In genomic region chr4:38163216-38164006, GRCh38 we compare ENCODE assay signal across 13 cellular contexts.
DNase-seq lines count a peak whose midpoint lies in the region; ATAC-seq, FAIRE-seq and TF ChIP-seq lines count a peak whose summit lies in the region.
"Had no signal": no experiment of that assay in that cellular context is flagged by ENCODE, and none has a peak within 500 bp of the region (broad histone marks: within the 10 kb centered on the region; RNA-seq: fewer than 3 reads in every experiment).

No MANE protein-coding gene starts in this region.

- H3K27me3 Mint-ChIP-seq in activated naive CD8-positive, alpha-beta T cell treated with anti-CD3 and anti-CD28 coated beads, Interleukin-2, amount 50 U/mL, for 24 hours = no peaks in the 10 kb centered on the region
- H3K27me3 Mint-ChIP-seq in endodermal cell (ENCODE audit: insufficient read depth) (no peaks in the 10 kb centered on the region), WTC11 (ENCODE audit: low read depth) (no peaks in the 10 kb centered on the region; the same call in 1 of the 2 replicates)
- H3K27me3 Mint-ChIP-seq: activated naive CD8-positive, alpha-beta T cell treated with anti-CD3 and anti-CD28 coated beads, Interleukin-2, amount 10 ng/mL, durations not matched to agents 7 days and 5 days had no signal

- H3K4me2 ChIP-seq in HCT116 (ENCODE audit: low read length) (no peak overlapping the region; the same call in 1 of the 2 replicates), keratinocyte (ENCODE audit: control insufficient read depth, extremely low read depth, insufficient read depth, low read depth, low read length) (no peak overlapping the region)

- no peaks in the 10 kb centered on the region for H3K27me3 ChIP-seq in AG04450 (ENCODE audit: control insufficient read depth, insufficient read depth, low read length)
- H3K27me3 ChIP-seq in HCT116 (ENCODE audit: insufficient read depth, low read length) = no peaks in the 10 kb centered on the region
- no peaks in the 10 kb centered on the region for H3K27me3 ChIP-seq in keratinocyte (ENCODE audit: control insufficient read depth, extremely low read depth, insufficient read depth, low read length)
- H3K27me3 ChIP-seq in endodermal cell (ENCODE audit: control insufficient read depth, insufficient read depth, low read length, poor library complexity, severe bottlenecking) = no peaks in the 10 kb centered on the region

- no peak for ATAC-seq in HCT116
- peak; percentile 85 for ATAC-seq in activated naive CD8-positive, alpha-beta T cell treated with anti-CD3 and anti-CD28 coated beads, Interleukin-2, amount 50 U/mL, for 24 hours
- no peak for ATAC-seq in WTC11
- ATAC-seq: K562 had no signal

- TF ChIP-seq CTCF in AG04450 (IDR thresholded peaks at IDR 0.05; ENCODE audit: low read depth, low read length) (no peak), HCT116 (IDR thresholded peaks at IDR 0.05 in 2 of 3, conservative IDR thresholded peaks at IDR 0.05 in 1 of 3; ENCODE audit: borderline replicate concordance in 1 of 3, insufficient read depth in 1 of 3, low read depth in 2 of 3, low read length in 2 of 3) (no peak), keratinocyte (optimal IDR thresholded peaks at IDR 0.05 in 1 of 3, IDR thresholded peaks at IDR 0.05 in 1 of 3, conservative IDR thresholded peaks at IDR 0.05 in 1 of 3; ENCODE audit: extremely low read depth in 1 of 3, insufficient read depth in 2 of 3, low read length in 3 of 3) (no peak), endodermal cell (conservative IDR thresholded peaks at IDR 0.05) (no peak), WTC11 (IDR thresholded peaks at IDR 0.05) (no peak)

- CTCF ChIA-PET in AG04450 (lab: Charles Lee) (interaction anchor here (4.3 kb wide), 1 partner anchor 17 kb away, joined by 31 read pairs; no protein-coding TSS in a partner anchor), HCT116 (lab: Charles Lee) (no interaction called here), WTC11 (lab: Charles Lee) (no interaction called here)

- H3K9ac ChIP-seq in HCT116 (ENCODE audit: low read length) (no peak overlapping the region), keratinocyte (ENCODE audit: control insufficient read depth, extremely low read depth, insufficient read depth, low read length) (peak overlapping the region; percentile 45), endodermal cell (ENCODE audit: extremely low read depth, low read length, poor library complexity, severe bottlenecking) (no peak overlapping the region)

- H3K9me1 ChIP-seq in keratinocyte (ENCODE audit: control insufficient read depth, extremely low read depth, insufficient read depth, low read length) = no peaks in the 10 kb centered on the region

- in situ Hi-C loops in G401 (cut with HindIII; ENCODE audit: low sequenced_read_pairs) = no loop called here

- TF ChIP-seq POLR2A in HCT116 (IDR thresholded peaks at IDR 0.05; ENCODE audit: borderline replicate concordance, extremely low read depth, insufficient read depth, insufficient read length) = no peak

- H4K20me1 ChIP-seq in HCT116 (ENCODE audit: insufficient read depth) (no peaks in the 10 kb centered on the region), keratinocyte (ENCODE audit: control insufficient read depth, extremely low read depth, insufficient read depth, low read length) (no peaks in the 10 kb centered on the region)

- H3K36me3 ChIP-seq in HCT116 (ENCODE audit: control insufficient read depth in 1 of 2, insufficient read depth in 2 of 2, low read length in 2 of 2) (no peaks in the 10 kb centered on the region), keratinocyte (ENCODE audit: control insufficient read depth in 2 of 2, extremely low read depth in 1 of 2, insufficient read depth in 2 of 2, low read length in 2 of 2) (no peaks in the 10 kb centered on the region), endodermal cell (ENCODE audit: control insufficient read depth, insufficient read depth, low read length) (no peaks in the 10 kb centered on the region)

- peak overlapping the region; percentile 9 for H3K4me3 Mint-ChIP-seq in activated naive CD8-positive, alpha-beta T cell treated with anti-CD3 and anti-CD28 coated beads, Interleukin-2, amount 50 U/mL, for 24 hours
- no peak overlapping the region for H3K4me3 Mint-ChIP-seq in endodermal cell
- no peak overlapping the region for H3K4me3 Mint-ChIP-seq in WTC11
- H3K4me3 Mint-ChIP-seq: activated naive CD8-positive, alpha-beta T cell treated with anti-CD3 and anti-CD28 coated beads, Interleukin-2, amount 10 ng/mL, durations not matched to agents 7 days and 5 days had no signal

- POLR2A ChIA-PET in AG04450 (lab: Yijun Ruan, JAX) = no interaction called here
- POLR2A ChIA-PET in HCT116 (lab: Charles Lee) = no interaction called here
- POLR2A ChIA-PET in WTC11 (lab: Charles Lee) = no interaction called here

- dilution Hi-C loops in keratinocyte (cut with MboI; ENCODE audit: extremely low pct_ligation_motif_present, low sequenced_read_pairs) = no loop called here

- RAD21 ChIA-PET in HCT116 (lab: Charles Lee; ENCODE audit: low non-redundant PET in 1 of 2, low total read pairs in 2 of 2, uncharacterized antibody in 2 of 2, unreplicated experiment in 2 of 2) = no interaction called here

- peak overlapping the region; percentile 88 for H3K27ac Mint-ChIP-seq in activated naive CD8-positive, alpha-beta T cell treated with anti-CD3 and anti-CD28 coated beads, Interleukin-2, amount 50 U/mL, for 24 hours
- H3K27ac Mint-ChIP-seq in endodermal cell = no peak overlapping the region
- no peak overlapping the region for H3K27ac Mint-ChIP-seq in WTC11
- H3K27ac Mint-ChIP-seq: activated naive CD8-positive, alpha-beta T cell treated with anti-CD3 and anti-CD28 coated beads, Interleukin-2, amount 10 ng/mL, durations not matched to agents 7 days and 5 days had no signal

- H3K27ac ChIP-seq in AG04450 (ENCODE audit: low read depth, low read length) (peak overlapping the region; percentile 68), HCT116 (ENCODE audit: low read depth, low read length) (no peak overlapping the region), keratinocyte (ENCODE audit: control insufficient read depth, insufficient read depth, low read length) (peak overlapping the region; percentile 89), endodermal cell (ENCODE audit: low read depth, low read length) (no peak overlapping the region)

- intact Hi-C loops in HCT116 (cut with micrococcal nuclease) = loop anchor here (5.0 to 10.0 kb wide), 3 partner anchors 189 to 691 kb away; partner anchors contain the start of gene TLR6

- peaks cover 11% of the 10 kb centered on the region for H3K9me3 Mint-ChIP-seq in activated naive CD8-positive, alpha-beta T cell treated with anti-CD3 and anti-CD28 coated beads, Interleukin-2, amount 50 U/mL, for 24 hours
- H3K9me3 Mint-ChIP-seq in endodermal cell (peaks cover 8% of the 10 kb centered on the region), WTC11 (peaks cover 17% of the 10 kb centered on the region)

- 96 to 100% methylated on average over 2 to 5 of the region's 5 CpGs for WGBS in endodermal cell (ENCODE audit: insufficient coverage in 1 of 2, insufficient read length in 1 of 2), 2 experiments

- no peaks in the 10 kb centered on the region for H3K9me2 ChIP-seq in HCT116 (ENCODE audit: insufficient read depth)

- DNase-seq in AG04450 (ENCODE audit: low read depth, low spot score) = no peak
- no peak for DNase-seq in HCT116 (ENCODE audit: low read depth, low spot score)
- DNase-seq in activated naive CD8-positive, alpha-beta T cell treated with anti-CD3 and anti-CD28 coated beads, Interleukin-2, amount 50 U/mL, for 24 hours = no peak
- DNase-seq in keratinocyte (ENCODE audit: low read depth, low spot score) = no peak
- DNase-seq in endodermal cell = no peak
- no peak for DNase-seq in GM19239 (ENCODE audit: insufficient read length, low spot score)
- DNase-seq in WTC11 (ENCODE audit: low spot score) = no peak
- DNase-seq in G401 (ENCODE audit: low spot score) = no peak
- DNase-seq: activated naive CD8-positive, alpha-beta T cell treated with anti-CD3 and anti-CD28 coated beads, Interleukin-2, amount 10 ng/mL, durations not matched to agents 7 days and 5 days; NCI-H774; T-helper 9 cell had no signal

- H3K9me3 ChIP-seq in AG04450 (ENCODE audit: control insufficient read depth, insufficient read depth, low read length) (no peaks in the 10 kb centered on the region; the same call in 1 of the 2 replicates), HCT116 (ENCODE audit: control insufficient read depth in 1 of 2, insufficient read depth in 1 of 2, low read depth in 1 of 2, low read length in 2 of 2) (peaks cover 0 to 4% of the 10 kb centered on the region in 2 experiments; a peak in 1 of 4 replicates), keratinocyte (ENCODE audit: control insufficient read depth, low read depth, low read length) (no peaks in the 10 kb centered on the region), endodermal cell (ENCODE audit: control insufficient read depth, low read length) (peaks cover 5% of the 10 kb centered on the region)

- no peak overlapping the region for H2AFZ ChIP-seq in HCT116 (ENCODE audit: low read depth, low read length, poor library complexity, severe bottlenecking)
- H2AFZ ChIP-seq in keratinocyte (ENCODE audit: control insufficient read depth, low read length) = no peak overlapping the region

- no peak overlapping the region for H3K4me3 ChIP-seq in AG04450 (ENCODE audit: low read depth, low read length)
- H3K4me3 ChIP-seq in HCT116 (replicated peaks in 1 of 2; ENCODE audit: low read depth in 1 of 2, low read length in 2 of 2) = no peak overlapping the region
- no peak overlapping the region for H3K4me3 ChIP-seq in keratinocyte (ENCODE audit: control insufficient read depth in 2 of 3, extremely low read depth in 1 of 3, insufficient read depth in 2 of 3, low read depth in 1 of 3, low read length in 3 of 3)
- H3K4me3 ChIP-seq in endodermal cell (ENCODE audit: low read length) = no peak overlapping the region
- H3K4me3 ChIP-seq: K562, lung had no signal

- H3K79me2 ChIP-seq in HCT116 (ENCODE audit: insufficient read depth, low read length) = no peaks in the 10 kb centered on the region
- H3K79me2 ChIP-seq in keratinocyte (ENCODE audit: control insufficient read depth, insufficient read depth, low read length) = no peaks in the 10 kb centered on the region

- TF ChIP-seq RAD21 in HCT116 (IDR thresholded peaks at IDR 0.05; ENCODE audit: low read depth) = no peak

- no TSS peak for BruUV-seq in HCT116 (replicated peaks; lab: Mats Ljungman, UMichigan)

- peaks cover 16% of the 10 kb centered on the region for H3K36me3 Mint-ChIP-seq in activated naive CD8-positive, alpha-beta T cell treated with anti-CD3 and anti-CD28 coated beads, Interleukin-2, amount 50 U/mL, for 24 hours (ENCODE audit: low read depth)
- no peaks in the 10 kb centered on the region for H3K36me3 Mint-ChIP-seq in endodermal cell (ENCODE audit: low read depth)
- peaks cover 9% of the 10 kb centered on the region for H3K36me3 Mint-ChIP-seq in WTC11

- H3K4me1 ChIP-seq in HCT116 (ENCODE audit: control insufficient read depth in 1 of 2, insufficient read depth in 2 of 2, low read length in 2 of 2) (peaks cover 32 to 40% of the 10 kb centered on the region in 2 experiments), keratinocyte (ENCODE audit: control insufficient read depth, extremely low read depth, insufficient read depth, low read length) (peaks cover 49% of the 10 kb centered on the region), endodermal cell (ENCODE audit: control insufficient read depth, insufficient read depth, low read length) (no peaks in the 10 kb centered on the region)

- peaks cover 63% of the 10 kb centered on the region for H3K4me1 Mint-ChIP-seq in activated naive CD8-positive, alpha-beta T cell treated with anti-CD3 and anti-CD28 coated beads, Interleukin-2, amount 50 U/mL, for 24 hours
- H3K4me1 Mint-ChIP-seq in endodermal cell (peaks cover 2% of the 10 kb centered on the region), WTC11 (peaks cover 16% of the 10 kb centered on the region)

- FAIRE-seq in keratinocyte (lab: Jason Lieb, UNC) = peak; percentile 34
- no peak for FAIRE-seq in GM19239 (lab: Jason Lieb, UNC)
- FAIRE-seq: K562 had no signal

Comparison
In these comparisons a context has a peak if more than half of its experiments do, and no peak if none do; other contexts are left out.
1. H3K27ac ChIP-seq: peak in AG04450 (single experiment) and keratinocyte (single experiment); none in HCT116 (single experiment) and endodermal cell (single experiment).